22 cellular contexts compared by ENCODE assay signal in genomic region chr22:48373626-48374173, GRCh38.
DNase-seq lines count a peak whose midpoint lies in the region; ATAC-seq and TF ChIP-seq lines count a peak whose summit lies in the region.
"Had no signal": no experiment of that assay in that cellular context is flagged by ENCODE, and none has a peak within 500 bp of the region (broad histone marks: within the 10 kb centered on the region; RNA-seq: fewer than 3 reads in every experiment).

No MANE protein-coding gene starts in this region.

- no peaks in the 10 kb centered on the region for H4K20me1 ChIP-seq in GM23338 (replicated peaks; ENCODE audit: insufficient read depth)

- no peak for ATAC-seq in natural killer cell treated with Interleukin-12 subunit alpha and Interleukin-12 subunit beta and Interleukin-15 and Interleukin-18, amount 100 ng/mL, for 72 hours
- ATAC-seq in natural killer cell (no peak), HG03097 (IDR thresholded peaks at IDR 0.05; ENCODE audit: low FRiP score, unreplicated experiment) (no peak), GM18907 (IDR thresholded peaks at IDR 0.05; ENCODE audit: unreplicated experiment) (no peak), GM23338 (no peak), HG02610 (IDR thresholded peaks at IDR 0.05; ENCODE audit: unreplicated experiment) (no peak)
- ATAC-seq: K562 had no signal

- no peak overlapping the region for H3K27ac Mint-ChIP-seq in natural killer cell treated with Interleukin-12 subunit alpha and Interleukin-12 subunit beta and Interleukin-15 and Interleukin-18, amount 100 ng/mL, for 72 hours
- H3K27ac Mint-ChIP-seq in natural killer cell (no peak overlapping the region), endodermal cell (no peak overlapping the region), osteocyte (ENCODE audit: unreplicated experiment) (no peak overlapping the region), GM23338 (no peak overlapping the region)
- H3K27ac Mint-ChIP-seq: B cell; CD4-positive, CD25-positive, alpha-beta regulatory T cell; CD8-positive, alpha-beta memory T cell; H9 had no signal

- no peaks in the 10 kb centered on the region for H3K9me2 ChIP-seq in GM23338 (ENCODE audit: insufficient read depth)

- H3K27ac ChIP-seq in endodermal cell (ENCODE audit: low read depth, low read length): no peak overlapping the region
- no peak overlapping the region for H3K27ac ChIP-seq in GM23338 (ENCODE audit: low read depth)

- H3K4me3 ChIP-seq in endodermal cell (ENCODE audit: low read length) (no peak overlapping the region), GM23338 (no peak overlapping the region)
- H3K4me3 ChIP-seq: K562 had no signal

- intact Hi-C loops in natural killer cell (cut with micrococcal nuclease): no loop called here

- H3K4me2 ChIP-seq in GM23338: no peak overlapping the region

- no peak overlapping the region for H3K4me3 Mint-ChIP-seq in natural killer cell treated with Interleukin-12 subunit alpha and Interleukin-12 subunit beta and Interleukin-15 and Interleukin-18, amount 100 ng/mL, for 72 hours
- H3K4me3 Mint-ChIP-seq in natural killer cell (no peak overlapping the region), endodermal cell (no peak overlapping the region), osteocyte (ENCODE audit: unreplicated experiment) (no peak overlapping the region), GM23338 (no peak overlapping the region; the same call in 2 of the 3 replicates)
- H3K4me3 Mint-ChIP-seq: B cell; CD4-positive, CD25-positive, alpha-beta regulatory T cell; CD8-positive, alpha-beta memory T cell had no signal

- H2AFZ ChIP-seq in GM23338: no peak overlapping the region

- H3K4me1 ChIP-seq in endodermal cell (ENCODE audit: control insufficient read depth, insufficient read depth, low read length) (peaks cover 8% of the 10 kb centered on the region), GM23338 (ENCODE audit: insufficient read depth) (peaks cover 11% of the 10 kb centered on the region; the same call in 1 of the 2 replicates)

- WGBS in endodermal cell (ENCODE audit: insufficient coverage in 1 of 2, insufficient read length in 1 of 2), 2 experiments: 92 to 95% methylated on average over 4 to 12 of the region's 12 CpGs

- H3K9me3 Mint-ChIP-seq in natural killer cell treated with Interleukin-12 subunit alpha and Interleukin-12 subunit beta and Interleukin-15 and Interleukin-18, amount 100 ng/mL, for 72 hours: no peaks in the 10 kb centered on the region
- no peaks in the 10 kb centered on the region for H3K9me3 Mint-ChIP-seq in natural killer cell
- H3K9me3 Mint-ChIP-seq in endodermal cell: no peaks in the 10 kb centered on the region
- no peaks in the 10 kb centered on the region for H3K9me3 Mint-ChIP-seq in osteocyte (ENCODE audit: unreplicated experiment)
- peaks cover 3% of the 10 kb centered on the region; the same call in 1 of the 3 replicates for H3K9me3 Mint-ChIP-seq in GM23338
- H3K9me3 Mint-ChIP-seq: CD4-positive, CD25-positive, alpha-beta regulatory T cell; CD8-positive, alpha-beta memory T cell; H9 had no signal

- no peaks in the 10 kb centered on the region for H3F3A ChIP-seq in GM23338 (replicated peaks; ENCODE audit: low read depth)

- no peaks in the 10 kb centered on the region for H3K79me2 ChIP-seq in GM23338 (replicated peaks; ENCODE audit: insufficient read depth)

- DNase-seq in natural killer cell treated with Interleukin-12 subunit alpha and Interleukin-12 subunit beta and Interleukin-15 and Interleukin-18, amount 100 ng/mL, for 72 hours (ENCODE audit: low spot score): peak; percentile 45
- DNase-seq in natural killer cell (no peak), endodermal cell (peak; percentile 24), osteocyte (ENCODE audit: extremely low spot score, unreplicated experiment) (peak; percentile 74), GM23338 (ENCODE audit: low spot score) (no peak)
- DNase-seq: 8988T; C1 segment of cervical spinal cord; CD4-positive, CD25-positive, alpha-beta regulatory T cell; CD8-positive, alpha-beta memory T cell; COR-L47; DMS 273 treated with DMSO at 0.1 percent for 48 hours; DMS53; DND-41; EL; GOT3; H9; IMR-90 had no signal

- H3K4me1 Mint-ChIP-seq in natural killer cell treated with Interleukin-12 subunit alpha and Interleukin-12 subunit beta and Interleukin-15 and Interleukin-18, amount 100 ng/mL, for 72 hours (ENCODE audit: low read depth in 2 of 2): no peaks in the 10 kb centered on the region
- no peaks in the 10 kb centered on the region for H3K4me1 Mint-ChIP-seq in natural killer cell
- peaks cover 20% of the 10 kb centered on the region for H3K4me1 Mint-ChIP-seq in endodermal cell
- H3K4me1 Mint-ChIP-seq in osteocyte (ENCODE audit: unreplicated experiment): peaks cover 19% of the 10 kb centered on the region
- H3K4me1 Mint-ChIP-seq in GM23338: peaks cover 57% of the 10 kb centered on the region
- H3K4me1 Mint-ChIP-seq: B cell; CD4-positive, CD25-positive, alpha-beta regulatory T cell; CD8-positive, alpha-beta memory T cell had no signal

- TF ChIP-seq CTCF in natural killer cell (IDR thresholded peaks at IDR 0.05): no peak
- no peak for TF ChIP-seq CTCF in endodermal cell (conservative IDR thresholded peaks at IDR 0.05)
- no peak for TF ChIP-seq CTCF in osteocyte (IDR thresholded peaks at IDR 0.05)
- TF ChIP-seq CTCF in GM23338 (conservative IDR thresholded peaks at IDR 0.05; ENCODE audit: low read depth in 2 of 2): no peak

- peaks cover 22 to 28% of the 10 kb centered on the region in 2 donors for H3K27me3 Mint-ChIP-seq in natural killer cell treated with Interleukin-12 subunit alpha and Interleukin-12 subunit beta and Interleukin-15 and Interleukin-18, amount 100 ng/mL, for 72 hours
- H3K27me3 Mint-ChIP-seq in natural killer cell (ENCODE audit: low read depth in 2 of 2): peaks cover 16 to 25% of the 10 kb centered on the region in 2 donors
- H3K27me3 Mint-ChIP-seq in endodermal cell (ENCODE audit: insufficient read depth): peaks cover 92% of the 10 kb centered on the region
- peaks cover 18% of the 10 kb centered on the region for H3K27me3 Mint-ChIP-seq in osteocyte (ENCODE audit: unreplicated experiment)
- peaks cover 20% of the 10 kb centered on the region for H3K27me3 Mint-ChIP-seq in GM23338 (ENCODE audit: insufficient read depth, low read depth, poor library complexity)

- no peaks in the 10 kb centered on the region for H3K36me3 Mint-ChIP-seq in natural killer cell treated with Interleukin-12 subunit alpha and Interleukin-12 subunit beta and Interleukin-15 and Interleukin-18, amount 100 ng/mL, for 72 hours
- H3K36me3 Mint-ChIP-seq in natural killer cell: no peaks in the 10 kb centered on the region
- H3K36me3 Mint-ChIP-seq in endodermal cell (ENCODE audit: low read depth): no peaks in the 10 kb centered on the region
- no peaks in the 10 kb centered on the region for H3K36me3 Mint-ChIP-seq in osteocyte (ENCODE audit: unreplicated experiment)
- H3K36me3 Mint-ChIP-seq in GM23338 (ENCODE audit: low read depth): no peaks in the 10 kb centered on the region
- H3K36me3 Mint-ChIP-seq: CD4-positive, CD25-positive, alpha-beta regulatory T cell; CD8-positive, alpha-beta memory T cell had no signal

- no peak overlapping the region for H3K9ac ChIP-seq in endodermal cell (ENCODE audit: extremely low read depth, low read length, poor library complexity, severe bottlenecking)

- no peaks in the 10 kb centered on the region for H3K9me3 ChIP-seq in endodermal cell (ENCODE audit: control insufficient read depth, low read length)

- H3K36me3 ChIP-seq in endodermal cell (ENCODE audit: control insufficient read depth, insufficient read depth, low read length) (no peaks in the 10 kb centered on the region), GM23338 (ENCODE audit: insufficient read depth) (no peaks in the 10 kb centered on the region)

- H3K27me3 ChIP-seq in endodermal cell (ENCODE audit: control insufficient read depth, insufficient read depth, low read length, poor library complexity, severe bottlenecking) (no peaks in the 10 kb centered on the region), GM23338 (ENCODE audit: insufficient read depth) (no peaks in the 10 kb centered on the region)

TF ChIP-seq in GM23338, 12 proteins besides CTCF, POLR2A, EP300 and RAD21 (continues in another document):
- TF ChIP-seq, protein P1, sequence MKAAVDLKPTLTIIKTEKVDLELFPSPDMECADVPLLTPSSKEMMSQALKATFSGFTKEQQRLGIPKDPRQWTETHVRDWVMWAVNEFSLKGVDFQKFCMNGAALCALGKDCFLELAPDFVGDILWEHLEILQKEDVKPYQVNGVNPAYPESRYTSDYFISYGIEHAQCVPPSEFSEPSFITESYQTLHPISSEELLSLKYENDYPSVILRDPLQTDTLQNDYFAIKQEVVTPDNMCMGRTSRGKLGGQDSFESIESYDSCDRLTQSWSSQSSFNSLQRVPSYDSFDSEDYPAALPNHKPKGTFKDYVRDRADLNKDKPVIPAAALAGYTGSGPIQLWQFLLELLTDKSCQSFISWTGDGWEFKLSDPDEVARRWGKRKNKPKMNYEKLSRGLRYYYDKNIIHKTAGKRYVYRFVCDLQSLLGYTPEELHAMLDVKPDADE (IDR thresholded peaks at IDR 0.05): no peak
- TF ChIP-seq ZNF331 (CRISPR knock-in tag; IDR thresholded peaks at IDR 0.05; ENCODE audit: low read depth): no peak
- no peak for TF ChIP-seq REST (IDR thresholded peaks at IDR 0.05; ENCODE audit: unreplicated experiment)
- TF ChIP-seq CREB1 (CRISPR knock-in tag; IDR thresholded peaks at IDR 0.05; ENCODE audit: low read depth): no peak
- no peak for TF ChIP-seq ZNF114 (CRISPR knock-in tag; IDR thresholded peaks at IDR 0.05)

Comparison
In these comparisons a context has a peak if more than half of its experiments do, and no peak if none do; other contexts are left out.
1. DNase-seq: peak in natural killer cell treated with Interleukin-12 subunit alpha and Interleukin-12 subunit beta and Interleukin-15 and Interleukin-18, amount 100 ng/mL, for 72 hours (single experiment), endodermal cell (single experiment) and osteocyte (single experiment); none in natural killer cell (single experiment) and GM23338 (single experiment).